Comparison of ENCODE assay signal across 8 cellular contexts in genomic region chr10:73413108-73413527, GRCh38. TPM values are rescaled to one million over a fixed set of nuclear protein-coding genes. Genes with fewer than 3 reads are reported as not detected.
DNase-seq lines count a peak whose midpoint lies in the region; ATAC-seq and TF ChIP-seq lines count a peak whose summit lies in the region.

No MANE protein-coding gene starts in this region.

- H3K9me3 Mint-ChIP-seq in activated CD4-positive, alpha-beta memory T cell treated with anti-CD3 and anti-CD28 coated beads, Interleukin-2, amount 10 ng/mL, durations not matched to agents 7 days and 5 days = no peaks in the 10 kb centered on the region
- no peaks in the 10 kb centered on the region for H3K9me3 Mint-ChIP-seq in neural progenitor cell

- H3K36me3 ChIP-seq in neural progenitor cell = no peaks in the 10 kb centered on the region

- H3K27ac ChIP-seq in neural progenitor cell = no peak overlapping the region

- H3K79me2 ChIP-seq in neural progenitor cell (ENCODE audit: low read depth) = peaks cover 54% of the 10 kb centered on the region

- ATAC-seq in HG02852 (IDR thresholded peaks at IDR 0.05; ENCODE audit: unreplicated experiment) (peak; percentile 20), GM18870 (IDR thresholded peaks at IDR 0.05; ENCODE audit: unreplicated experiment) (no peak)

- peak overlapping the region; percentile 83 for H3K27ac Mint-ChIP-seq in activated CD4-positive, alpha-beta memory T cell treated with anti-CD3 and anti-CD28 coated beads, Interleukin-2, amount 10 ng/mL, durations not matched to agents 7 days and 5 days
- peak overlapping the region; percentile 60 for H3K27ac Mint-ChIP-seq in neural progenitor cell

- H3F3A ChIP-seq in neural progenitor cell (ENCODE audit: low read depth) = peaks cover 11% of the 10 kb centered on the region

- peak overlapping the region; percentile 87 for H3K4me2 ChIP-seq in neural progenitor cell

- H3K36me3 Mint-ChIP-seq in activated CD4-positive, alpha-beta memory T cell treated with anti-CD3 and anti-CD28 coated beads, Interleukin-2, amount 10 ng/mL, durations not matched to agents 7 days and 5 days (ENCODE audit: low read depth) = peaks cover 21% of the 10 kb centered on the region
- peaks cover 6% of the 10 kb centered on the region for H3K36me3 Mint-ChIP-seq in neural progenitor cell

- peak overlapping the region; percentile 62 for H3K4me3 ChIP-seq in fibroblast of pulmonary artery (replicated peaks; ENCODE audit: low read depth, low read length)
- H3K4me3 ChIP-seq in neural progenitor cell = peak overlapping the region; percentile 74

- peaks cover 3% of the 10 kb centered on the region for H3K27me3 Mint-ChIP-seq in activated CD4-positive, alpha-beta memory T cell treated with anti-CD3 and anti-CD28 coated beads, Interleukin-2, amount 10 ng/mL, durations not matched to agents 7 days and 5 days
- no peaks in the 10 kb centered on the region for H3K27me3 Mint-ChIP-seq in neural progenitor cell (ENCODE audit: insufficient read depth, low read depth)

- TF ChIP-seq CTCF in GM13977 (IDR thresholded peaks at IDR 0.05; ENCODE audit: extremely low read depth, insufficient read depth, missing control alignments) (no peak), fibroblast of pulmonary artery (IDR thresholded peaks at IDR 0.05; ENCODE audit: low read length, missing control alignments) (no peak), neural progenitor cell (IDR thresholded peaks at IDR 0.05) (no peak)

- in situ Hi-C loops in GM13977 (cut with MboI; ENCODE audit: low pct_unique_long_range_greater_than_20kb, low sequenced_read_pairs, unreplicated experiment) = no loop called here

- peak overlapping the region; percentile 84 for H3K4me3 Mint-ChIP-seq in activated CD4-positive, alpha-beta memory T cell treated with anti-CD3 and anti-CD28 coated beads, Interleukin-2, amount 10 ng/mL, durations not matched to agents 7 days and 5 days
- H3K4me3 Mint-ChIP-seq in neural progenitor cell = peak overlapping the region; percentile 93

- POLR2A ChIA-PET in activated CD4-positive, alpha-beta memory T cell treated with anti-CD3 and anti-CD28 coated beads, Interleukin-2, amount 10 ng/mL, durations not matched to agents 7 days and 5 days (lab: Charles Lee) = interaction anchor here (0.7 to 5.7 kb wide), 29 partner anchors 8 to 359 kb away, joined by 3 to 63 read pairs (median 4); partner anchors contain the start of genes CFAP70, DNAJC9, MRPS16 and MSS51

- peaks cover 54% of the 10 kb centered on the region for H3K4me1 Mint-ChIP-seq in activated CD4-positive, alpha-beta memory T cell treated with anti-CD3 and anti-CD28 coated beads, Interleukin-2, amount 10 ng/mL, durations not matched to agents 7 days and 5 days
- H3K4me1 Mint-ChIP-seq in neural progenitor cell = peaks cover 10% of the 10 kb centered on the region

- CTCF ChIA-PET in activated CD4-positive, alpha-beta memory T cell treated with anti-CD3 and anti-CD28 coated beads, Interleukin-2, amount 10 ng/mL, durations not matched to agents 7 days and 5 days (lab: Charles Lee) = interaction anchor here (0.7 to 1.6 kb wide), 10 partner anchors 8 to 663 kb away, joined by 3 to 5 read pairs (median 3); partner anchors contain the start of genes CFAP70 and PPP3CB

- no peaks in the 10 kb centered on the region for H3K27me3 ChIP-seq in neural progenitor cell

- H3K4me1 ChIP-seq in neural progenitor cell = no peaks in the 10 kb centered on the region

- DNase-seq in AG08395 (ENCODE audit: low spot score) (peak; percentile 28), GM13977 (ENCODE audit: low spot score) (peak; percentile 73), NCI-H2081 treated with DMSO at 0.1 percent for 48 hours (lab: John Stamatoyannopoulos, UW) (peak; percentile 25), fibroblast of pulmonary artery (ENCODE audit: low read depth) (no peak), neural progenitor cell (ENCODE audit: low spot score) (peak; percentile 59)
- DNase-seq in activated CD4-positive, alpha-beta memory T cell treated with anti-CD3 and anti-CD28 coated beads, Interleukin-2, amount 10 ng/mL, durations not matched to agents 7 days and 5 days = peak; percentile 62

- peaks cover 8% of the 10 kb centered on the region for H4K20me1 ChIP-seq in neural progenitor cell (ENCODE audit: low read depth)

- H2AFZ ChIP-seq in neural progenitor cell (replicated peaks) = peak overlapping the region; percentile 75

- no peaks in the 10 kb centered on the region for H3K9me3 ChIP-seq in neural progenitor cell (ENCODE audit: low read depth)

- H3K9ac ChIP-seq in neural progenitor cell = peak overlapping the region; percentile 51

RNA-seq across cellular contexts. Expression of gene ANXA7, which starts 0.7 kb away (rescaled TPM):
- 100 to 1,000 TPM in 1 of 2 experiments, 10 to 100 TPM in 1; 98.7 to 107 TPM for total RNA-seq in activated CD4-positive, alpha-beta memory T cell treated with anti-CD3 and anti-CD28 coated beads, Interleukin-2, amount 10 ng/mL, durations not matched to agents 7 days and 5 days
- 49.1 and 53.6 TPM in 2 replicates for total RNA-seq in neural progenitor cell (ENCODE audit: low replicate concordance)

RNA-seq across cellular contexts. Expression of gene MSS51, which starts 20.2 kb away (rescaled TPM):
- 1 to 10 TPM; 2.8 to 3.3 TPM for total RNA-seq in activated CD4-positive, alpha-beta memory T cell treated with anti-CD3 and anti-CD28 coated beads, Interleukin-2, amount 10 ng/mL, durations not matched to agents 7 days and 5 days
- 1.4 and 2.2 TPM in 2 replicates for total RNA-seq in neural progenitor cell (ENCODE audit: low replicate concordance)

RNA-seq across cellular contexts. Expression of gene CFAP70, which starts 54.5 kb away (rescaled TPM):
- under 1 TPM; 0.28 to 0.70 TPM for total RNA-seq in activated CD4-positive, alpha-beta memory T cell treated with anti-CD3 and anti-CD28 coated beads, Interleukin-2, amount 10 ng/mL, durations not matched to agents 7 days and 5 days
- total RNA-seq in neural progenitor cell (ENCODE audit: low replicate concordance) = 1.1 and 1.7 TPM in 2 replicates
